ENCODE assay signal across 35 cellular contexts in the genomic region with DNA sequence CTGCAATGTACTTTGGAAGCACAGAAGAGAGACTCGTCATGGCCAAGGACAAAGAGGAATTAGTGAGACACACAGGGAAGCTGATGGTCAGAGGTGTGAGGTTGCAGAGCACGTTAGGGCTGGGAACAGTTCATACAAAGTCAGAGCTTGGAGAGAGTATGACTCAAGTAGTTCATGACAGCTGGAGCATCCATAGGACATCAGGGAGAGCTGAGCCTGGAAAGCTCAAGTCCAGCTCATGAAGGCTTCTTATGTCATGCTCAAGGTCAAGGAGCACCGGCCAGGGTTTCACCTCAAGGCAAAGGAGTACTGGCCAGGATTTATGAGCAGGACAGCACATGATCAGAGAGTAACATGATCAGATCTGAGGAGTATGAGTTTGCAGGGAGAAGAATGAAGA.
"Had no signal": no experiment of that assay in that cellular context is flagged by ENCODE, and none has a peak within 500 bp of the region (broad histone marks: within the 10 kb centered on the region; RNA-seq: fewer than 3 reads in every experiment).

No MANE protein-coding gene starts in this region.

- H3K27me3 ChIP-seq: brain microvascular endothelial cell had no signal

- H3K4me1 ChIP-seq: esophagus muscularis mucosa, foreskin keratinocyte, gastroesophageal sphincter had no signal

- H3K27me3 Mint-ChIP-seq: activated CD4-positive, alpha-beta T cell treated with anti-CD3 and anti-CD28 coated beads for 36 hours; activated CD4-positive, alpha-beta T cell treated with anti-CD3 and anti-CD28 coated beads, Interleukin-2, amount 10 ng/mL, durations not matched to agents 24 days and 14 days had no signal

- H3K27ac Mint-ChIP-seq: activated B cell treated with CpG ODN at 0.5 μM for 24 hours; activated CD4-positive, alpha-beta memory T cell treated with anti-CD3 and anti-CD28 coated beads for 36 hours; activated CD4-positive, alpha-beta T cell treated with anti-CD3 and anti-CD28 coated beads for 36 hours; activated CD4-positive, alpha-beta T cell treated with anti-CD3 and anti-CD28 coated beads, Interleukin-2, amount 10 ng/mL, durations not matched to agents 24 days and 14 days; activated CD8-positive, alpha-beta memory T cell treated with anti-CD3 and anti-CD28 coated beads, Interleukin-2, amount 10 ng/mL, durations not matched to agents 7 days and 5 days; activated CD8-positive, alpha-beta T cell treated with anti-CD3 and anti-CD28 coated beads, Interleukin-2, amount 10 ng/mL, durations not matched to agents 7 days and 5 days; activated naive CD4-positive, alpha-beta T cell treated with anti-CD3 and anti-CD28 coated beads, Interleukin-2, amount 10 ng/mL, durations not matched to agents 7 days and 5 days; activated naive CD4-positive, alpha-beta T cell treated with anti-CD3 and anti-CD28 coated beads, Interleukin-2, amount 50 U/mL, for 72 hours; activated T-cell treated with anti-CD3 and anti-CD28 coated beads, Interleukin-2, amount 50 U/mL, for 24 hours; activated T-cell treated with anti-CD3 and anti-CD28 coated beads, Interleukin-2, amount 50 U/mL, for 72 hours; T-helper 17 cell; T-helper 2 cell treated with Interferon-gamma antibody and Interleukin-4, amounts not matched to agents 5 μg/mL and 100 μg/mL, for 36 hours had no signal

- H3K9me3 ChIP-seq: esophagus muscularis mucosa had no signal

- ATAC-seq: activated CD4-positive, alpha-beta T cell treated with anti-CD3 and anti-CD28 coated beads for 36 hours; activated CD4-positive, CD25-positive, alpha-beta regulatory T cell treated with anti-CD3 and anti-CD28 coated beads, Interleukin-2, amount 50 U/mL, for 24 hours; activated CD8-positive, alpha-beta memory T cell treated with anti-CD3 and anti-CD28 coated beads, Interleukin-2, amount 10 ng/mL, durations not matched to agents 7 days and 5 days; activated CD8-positive, alpha-beta T cell treated with anti-CD3 and anti-CD28 coated beads, Interleukin-2, amount 10 ng/mL, durations not matched to agents 7 days and 5 days; activated naive CD4-positive, alpha-beta T cell treated with anti-CD3 and anti-CD28 coated beads, Interleukin-2, amount 50 U/mL, for 72 hours; activated T-cell treated with anti-CD3 and anti-CD28 coated beads, Interleukin-2, amount 50 U/mL, for 72 hours; gastroesophageal sphincter; T-helper 17 cell had no signal

- DNase-seq: activated B cell treated with CpG ODN at 0.5 μM for 24 hours; activated CD4-positive, alpha-beta memory T cell treated with anti-CD3 and anti-CD28 coated beads for 36 hours; activated CD4-positive, alpha-beta T cell treated with anti-CD3 and anti-CD28 coated beads for 36 hours; activated CD4-positive, alpha-beta T cell treated with anti-CD3 and anti-CD28 coated beads, Interleukin-2, amount 10 ng/mL, durations not matched to agents 24 days and 14 days; activated CD8-positive, alpha-beta memory T cell treated with anti-CD3 and anti-CD28 coated beads, Interleukin-2, amount 10 ng/mL, durations not matched to agents 7 days and 5 days; activated CD8-positive, alpha-beta memory T cell treated with anti-CD3 and anti-CD28 coated beads, Interleukin-2, amount 50 U/mL, for 48 hours; activated CD8-positive, alpha-beta T cell treated with anti-CD3 and anti-CD28 coated beads, Interleukin-2, amount 10 ng/mL, durations not matched to agents 7 days and 5 days; activated gamma-delta T cell; activated naive CD4-positive, alpha-beta T cell; activated naive CD4-positive, alpha-beta T cell treated with anti-CD3 and anti-CD28 coated beads, Interleukin-2, amount 10 ng/mL, durations not matched to agents 7 days and 5 days; activated T-cell treated with anti-CD3 and anti-CD28 coated beads for 4 hours; activated T-cell treated with anti-CD3 and anti-CD28 coated beads, Interleukin-2, amount 50 U/mL, for 24 hours; activated T-cell treated with anti-CD3 and anti-CD28 coated beads, Interleukin-2, amount 50 U/mL, for 72 hours; amniotic stem cell; anterior cingulate cortex; brain microvascular endothelial cell; caudate nucleus; cortex of kidney; dermis blood vessel endothelial cell; effector CD8-positive, alpha-beta T cell; foreskin keratinocyte; head of caudate nucleus; T-helper 1 cell; T-helper 17 cell; T1000; WERI-Rb-1 had no signal

- H3K36me3 Mint-ChIP-seq: activated CD4-positive, alpha-beta memory T cell treated with anti-CD3 and anti-CD28 coated beads for 36 hours; activated CD8-positive, alpha-beta memory T cell treated with anti-CD3 and anti-CD28 coated beads, Interleukin-2, amount 10 ng/mL, durations not matched to agents 7 days and 5 days; activated naive CD4-positive, alpha-beta T cell treated with anti-CD3 and anti-CD28 coated beads, Interleukin-2, amount 10 ng/mL, durations not matched to agents 7 days and 5 days; activated naive CD4-positive, alpha-beta T cell treated with anti-CD3 and anti-CD28 coated beads, Interleukin-2, amount 50 U/mL, for 72 hours had no signal

- H3K9me3 Mint-ChIP-seq: activated B cell treated with CpG ODN at 0.5 μM for 24 hours; activated CD4-positive, alpha-beta memory T cell treated with anti-CD3 and anti-CD28 coated beads for 36 hours; activated CD4-positive, alpha-beta T cell treated with anti-CD3 and anti-CD28 coated beads, Interleukin-2, amount 10 ng/mL, durations not matched to agents 24 days and 14 days; activated naive CD4-positive, alpha-beta T cell treated with anti-CD3 and anti-CD28 coated beads, Interleukin-2, amount 10 ng/mL, durations not matched to agents 7 days and 5 days; activated T-cell treated with anti-CD3 and anti-CD28 coated beads, Interleukin-2, amount 50 U/mL, for 24 hours; activated T-cell treated with anti-CD3 and anti-CD28 coated beads, Interleukin-2, amount 50 U/mL, for 72 hours; T-helper 2 cell treated with Interferon-gamma antibody and Interleukin-4, amounts not matched to agents 5 μg/mL and 100 μg/mL, for 36 hours had no signal

- H3K4me3 ChIP-seq: esophagus muscularis mucosa, gastroesophageal sphincter had no signal

- H3K27ac ChIP-seq: brain microvascular endothelial cell, epithelial cell of prostate, esophagus muscularis mucosa, foreskin keratinocyte, gastroesophageal sphincter, WERI-Rb-1 had no signal

- FAIRE-seq: astrocyte, colon, endometrium had no signal

- H3K36me3 ChIP-seq: brain microvascular endothelial cell, esophagus muscularis mucosa, gastroesophageal sphincter, WERI-Rb-1 had no signal

- H3K4me3 Mint-ChIP-seq: activated B cell treated with CpG ODN at 0.5 μM for 24 hours; activated CD4-positive, alpha-beta memory T cell treated with anti-CD3 and anti-CD28 coated beads for 36 hours; activated CD4-positive, alpha-beta T cell treated with anti-CD3 and anti-CD28 coated beads for 36 hours; activated CD4-positive, alpha-beta T cell treated with anti-CD3 and anti-CD28 coated beads, Interleukin-2, amount 10 ng/mL, durations not matched to agents 24 days and 14 days; activated CD8-positive, alpha-beta memory T cell treated with anti-CD3 and anti-CD28 coated beads, Interleukin-2, amount 10 ng/mL, durations not matched to agents 7 days and 5 days; activated CD8-positive, alpha-beta T cell treated with anti-CD3 and anti-CD28 coated beads, Interleukin-2, amount 10 ng/mL, durations not matched to agents 7 days and 5 days; activated naive CD4-positive, alpha-beta T cell treated with anti-CD3 and anti-CD28 coated beads, Interleukin-2, amount 10 ng/mL, durations not matched to agents 7 days and 5 days; activated T-cell treated with anti-CD3 and anti-CD28 coated beads, Interleukin-2, amount 50 U/mL, for 24 hours; activated T-cell treated with anti-CD3 and anti-CD28 coated beads, Interleukin-2, amount 50 U/mL, for 72 hours; T-helper 17 cell; T-helper 2 cell treated with Interferon-gamma antibody and Interleukin-4, amounts not matched to agents 5 μg/mL and 100 μg/mL, for 36 hours had no signal

- H3K4me1 Mint-ChIP-seq: activated B cell treated with CpG ODN at 0.5 μM for 24 hours; activated CD8-positive, alpha-beta memory T cell treated with anti-CD3 and anti-CD28 coated beads, Interleukin-2, amount 10 ng/mL, durations not matched to agents 7 days and 5 days; activated naive CD4-positive, alpha-beta T cell treated with anti-CD3 and anti-CD28 coated beads, Interleukin-2, amount 10 ng/mL, durations not matched to agents 7 days and 5 days had no signal
